Comparison of ENCODE assay signal across 7 cellular contexts in genomic region chr6:42224222-42225042, GRCh38. TPM values are rescaled to one million over a fixed set of nuclear protein-coding genes. Genes with fewer than 3 reads are reported as not detected.
DNase-seq lines count a peak whose midpoint lies in the region; ATAC-seq and TF ChIP-seq lines count a peak whose summit lies in the region.

No MANE protein-coding gene starts in this region.

- H3K4me1 ChIP-seq in Karpas-422 (ENCODE audit: low read length) (peaks cover 35% of the 10 kb centered on the region), esophagus (ENCODE audit: control insufficient read depth in 2 of 2, insufficient read depth in 2 of 2, low read length in 1 of 2) (peaks cover 0 to 9% of the 10 kb centered on the region in 2 donors), mesendoderm (ENCODE audit: control insufficient read depth, low read depth, low read length) (no peaks in the 10 kb centered on the region)

- no peak overlapping the region for H2BK15ac ChIP-seq in mesendoderm (replicated peaks; ENCODE audit: low read depth)

- no peak overlapping the region for H3K4ac ChIP-seq in mesendoderm (ENCODE audit: low read depth, low read length)

- H4K5ac ChIP-seq in mesendoderm (ENCODE audit: low read length): no peak overlapping the region

- H4K20me1 ChIP-seq in Karpas-422 (ENCODE audit: insufficient read depth, low read depth, low read length): no peaks in the 10 kb centered on the region

- H2BK120ac ChIP-seq in mesendoderm (ENCODE audit: low read depth, low read length): no peak overlapping the region

- H3K79me1 ChIP-seq in mesendoderm (ENCODE audit: low read length): no peaks in the 10 kb centered on the region

- H4K8ac ChIP-seq in mesendoderm (ENCODE audit: low read depth, low read length): no peak overlapping the region

- no peak overlapping the region for H2AK5ac ChIP-seq in mesendoderm (ENCODE audit: low read length)

- H3K9me2 ChIP-seq in Karpas-422 (replicated peaks; ENCODE audit: insufficient read depth, low read length): no peaks in the 10 kb centered on the region

- H2BK5ac ChIP-seq in mesendoderm (ENCODE audit: low read length): no peak overlapping the region

- WGBS in esophagus, 2 donors: 36 to 59% methylated on average over 12 of the region's 12 CpGs
- WGBS in mesendoderm (ENCODE audit: extremely low coverage, insufficient coverage, low lambda C conversion rate): no CpG with 5 or more reads among the region's 12 CpGs

- peak; percentile 69 for DNase-seq in Karpas-422
- no peak for DNase-seq in dorsolateral prefrontal cortex
- no peak for DNase-seq in mesendoderm
- no peak for DNase-seq in left lobe of liver (ENCODE audit: low spot score)

- no peak for TF ChIP-seq CTCF in dorsolateral prefrontal cortex (IDR thresholded peaks at IDR 0.05 in 54 of 56, conservative IDR thresholded peaks at IDR 0.05 in 2 of 56; ENCODE audit: low read depth in 1 of 56, partially characterized antibody in 56 of 56)

- H3K27ac ChIP-seq in Karpas-422 (ENCODE audit: low read length): peak overlapping the region; percentile 91
- peak overlapping the region; percentile 58 to 84 for H3K27ac ChIP-seq in esophagus (ENCODE audit: low read depth in 2 of 2, low read length in 1 of 2)
- H3K27ac ChIP-seq in dorsolateral prefrontal cortex: no peak overlapping the region
- no peak overlapping the region for H3K27ac ChIP-seq in mesendoderm (ENCODE audit: low read depth, low read length)

- H3K79me2 ChIP-seq in Karpas-422 (ENCODE audit: low read length): no peaks in the 10 kb centered on the region
- H3K79me2 ChIP-seq in mesendoderm (ENCODE audit: control insufficient read depth, insufficient read depth, low read length): no peaks in the 10 kb centered on the region

- H3K4me2 ChIP-seq in Karpas-422 (ENCODE audit: low read depth, low read length, poor library complexity, severe bottlenecking) (peak overlapping the region; percentile 60), mesendoderm (ENCODE audit: low read length) (no peak overlapping the region)

- peak overlapping the region; percentile 51; the same call in 1 of the 2 replicates for H3K9ac ChIP-seq in Karpas-422 (ENCODE audit: low read length)
- no peak overlapping the region for H3K9ac ChIP-seq in mesendoderm (ENCODE audit: low read length)

- intact Hi-C loops in dorsolateral prefrontal cortex (cut with DNase I): no loop called here

- no peak for TF ChIP-seq POLR2A in GM18505 (IDR thresholded peaks at IDR 0.05; ENCODE audit: borderline replicate concordance, extremely low read depth, insufficient read depth, insufficient read length)

- H3K36me3 ChIP-seq in Karpas-422 (ENCODE audit: insufficient read depth, low read length) (peaks cover 12% of the 10 kb centered on the region; the same call in 1 of the 2 replicates), esophagus (ENCODE audit: control insufficient read depth in 2 of 2, insufficient read depth in 2 of 2, low read length in 1 of 2) (peaks cover 0 to 7% of the 10 kb centered on the region in 2 donors), mesendoderm (ENCODE audit: control insufficient read depth, insufficient read depth, low read length) (no peaks in the 10 kb centered on the region)

- H3K4me3 ChIP-seq in Karpas-422 (ENCODE audit: low read length) (0 out of 2 replicates have a peak overlapping the region, but pooled peaks have one; percentile 18), esophagus (ENCODE audit: low read depth in 1 of 2, low read length in 2 of 2) (no peak overlapping the region), dorsolateral prefrontal cortex (no peak overlapping the region), mesendoderm (ENCODE audit: low read length) (no peak overlapping the region)

- no peak overlapping the region for H3K18ac ChIP-seq in mesendoderm (ENCODE audit: low read length)

- ATAC-seq in GM18505 (IDR thresholded peaks at IDR 0.05; ENCODE audit: unreplicated experiment) (peak; percentile 89), GM21786 (IDR thresholded peaks at IDR 0.05; ENCODE audit: unreplicated experiment) (peak; percentile 89), left lobe of liver (no peak)

- no peaks in the 10 kb centered on the region for H3K9me3 ChIP-seq in Karpas-422 (ENCODE audit: low read length)
- no peaks in the 10 kb centered on the region for H3K9me3 ChIP-seq in esophagus (ENCODE audit: control insufficient read depth in 2 of 2, insufficient read depth in 1 of 2, low read depth in 1 of 2, low read length in 1 of 2)

- H3K27me3 ChIP-seq in Karpas-422 (ENCODE audit: low read length) (no peaks in the 10 kb centered on the region), esophagus (ENCODE audit: control insufficient read depth in 1 of 2, insufficient read depth in 2 of 2, low read length in 2 of 2) (no peaks in the 10 kb centered on the region), dorsolateral prefrontal cortex (no peaks in the 10 kb centered on the region), mesendoderm (ENCODE audit: insufficient read depth, low read length, poor library complexity) (no peaks in the 10 kb centered on the region)

- H3K56ac ChIP-seq in mesendoderm (ENCODE audit: low read length): no peak overlapping the region

- H3K23ac ChIP-seq in mesendoderm (ENCODE audit: low read length): no peak overlapping the region

- 0 out of 2 replicates have a peak overlapping the region, but pooled peaks have one; percentile 41 for H2AFZ ChIP-seq in Karpas-422 (ENCODE audit: low read length)

RNA-seq across cellular contexts. Expression of gene MRPS10, which starts 6.8 kb away (rescaled TPM):
- 34.7 and 54.2 TPM in 2 replicates for total RNA-seq in Karpas-422 (2014; rRNA removed; shearing (Covaris generic); ENCODE audit: low replicate concordance)
- 10 to 100 TPM; 38.3 to 47.3 TPM for polyA plus RNA-seq in esophagus
- total RNA-seq in dorsolateral prefrontal cortex: 10 to 100 TPM; 18.8 to 41.4 (median 29.6) TPM
- 34.9 TPM for polyA plus RNA-seq in mesendoderm (2013, experiment 1 of 2)
- polyA plus RNA-seq in mesendoderm (2013, experiment 2 of 2): 36.3 TPM
- total RNA-seq in left lobe of liver: 18.1 TPM

RNA-seq across cellular contexts. Expression of gene GUCA1B, which starts 29.7 kb away (rescaled TPM):
- not detected in 2 replicates for total RNA-seq in Karpas-422 (2014; rRNA removed; shearing (Covaris generic); ENCODE audit: low replicate concordance)
- polyA plus RNA-seq in esophagus: under 1 TPM; 0.24 to 0.45 TPM
- total RNA-seq in dorsolateral prefrontal cortex: 1 to 10 TPM in 119 of 120 experiments, under 1 TPM in 1; 0.99 to 10.0 (median 4.4) TPM
- 0.06 TPM for polyA plus RNA-seq in mesendoderm (2013, experiment 1 of 2)
- 0.11 TPM for polyA plus RNA-seq in mesendoderm (2013, experiment 2 of 2)
- total RNA-seq in left lobe of liver: 0.81 TPM

RNA-seq across cellular contexts. Expression of gene GUCA1A, which starts 51.3 kb away (rescaled TPM):
- not detected in 2 replicates for total RNA-seq in Karpas-422 (2014; rRNA removed; shearing (Covaris generic); ENCODE audit: low replicate concordance)
- not detected for polyA plus RNA-seq in esophagus
- total RNA-seq in dorsolateral prefrontal cortex: 1 to 10 TPM in 35 of 120 experiments, under 1 TPM in 72, not detected in 13; 0.28 to 2.3 (median 0.75) TPM
- polyA plus RNA-seq in mesendoderm (2013, experiment 1 of 2): 0.73 TPM
- 0.78 TPM for polyA plus RNA-seq in mesendoderm (2013, experiment 2 of 2)
- total RNA-seq in left lobe of liver: not detected

Comparison
In these comparisons a context has a peak if more than half of its experiments do, and no peak if none do; other contexts are left out.
1. H3K27ac ChIP-seq: peak in Karpas-422 (single experiment) and esophagus (2 of 2); none in dorsolateral prefrontal cortex (0 of 59) and mesendoderm (single experiment).